Comparison of ENCODE assay signal across 8 cellular contexts in genomic region chr1:27659497-27660299, GRCh38. TPM values are rescaled to one million over a fixed set of nuclear protein-coding genes. Genes with fewer than 3 reads are reported as not detected.
DNase-seq lines count a peak whose midpoint lies in the region; ATAC-seq and TF ChIP-seq lines count a peak whose summit lies in the region.

No MANE protein-coding gene starts in this region.

- TF ChIP-seq CTCF in chondrocyte (IDR thresholded peaks at IDR 0.05) = no peak

- H3K4me3 Mint-ChIP-seq in chondrocyte (ENCODE audit: unreplicated experiment) = peak overlapping the region; percentile 71

- peak overlapping the region; percentile 78 for H3K27ac ChIP-seq in layer of hippocampus (ENCODE audit: low read depth, low read length)

- in situ Hi-C loops in ACHN (cut with HindIII; ENCODE audit: low pct_ligation_motif_present, low pct_unique_long_range_greater_than_20kb, low sequenced_read_pairs) = no loop called here

- H3K36me3 Mint-ChIP-seq in chondrocyte (ENCODE audit: low read depth) = no peaks in the 10 kb centered on the region

- DNase-seq in ACHN (peak; percentile 80), NCI-H2227 treated with DMSO at 0.1 percent for 48 hours (lab: John Stamatoyannopoulos, UW) (peak; percentile 84), chondrocyte (ENCODE audit: low spot score) (no peak)
- DNase-seq in activated CD4-positive, alpha-beta T cell treated with anti-CD3 and anti-CD28 coated beads for 4 hours = peak; percentile 79 to 83
- DNase-seq in stimulated activated CD4-positive, alpha-beta T cell treated with anti-CD3 and anti-CD28 coated beads, Interleukin-1b, Interleukin-23, amount 100 ng/mL, for 24 hours (ENCODE audit: low read depth in 4 of 4, low spot score in 1 of 4) = peak; percentile 52 to 79 (median 64)

- H3K4me1 Mint-ChIP-seq in chondrocyte (ENCODE audit: low read depth) = peaks cover 29% of the 10 kb centered on the region

- no peaks in the 10 kb centered on the region for H3K27me3 Mint-ChIP-seq in chondrocyte (ENCODE audit: low read depth)

- no peaks in the 10 kb centered on the region for H3K9me3 Mint-ChIP-seq in chondrocyte (ENCODE audit: low read depth)

- ATAC-seq in GM18867 (IDR thresholded peaks at IDR 0.05; ENCODE audit: unreplicated experiment) = peak; percentile 64
- peak; percentile 45 for ATAC-seq in HG03095 (IDR thresholded peaks at IDR 0.05; ENCODE audit: unreplicated experiment)

- no peaks in the 10 kb centered on the region for H3K27me3 ChIP-seq in layer of hippocampus (ENCODE audit: control insufficient read depth, insufficient read depth, low read length)

- H3K27ac Mint-ChIP-seq in chondrocyte (ENCODE audit: unreplicated experiment) = peak overlapping the region; percentile 75

RNA-seq across cellular contexts. Expression of gene IFI6, which starts 12.3 kb away (rescaled TPM):
- total RNA-seq in chondrocyte = 23.2 to 36.1 TPM (median 25.0 TPM) in 3 replicates

RNA-seq across cellular contexts. Expression of gene FGR, which starts 24.7 kb away (rescaled TPM):
- not detected in 3 replicates for total RNA-seq in chondrocyte

RNA-seq across cellular contexts. Expression of gene AHDC1, which starts 55.8 kb away (rescaled TPM):
- total RNA-seq in chondrocyte = 61.6 to 86.7 TPM (median 61.8 TPM) in 3 replicates
